ENCODE assay signal across 16 cellular contexts in the genomic region with DNA sequence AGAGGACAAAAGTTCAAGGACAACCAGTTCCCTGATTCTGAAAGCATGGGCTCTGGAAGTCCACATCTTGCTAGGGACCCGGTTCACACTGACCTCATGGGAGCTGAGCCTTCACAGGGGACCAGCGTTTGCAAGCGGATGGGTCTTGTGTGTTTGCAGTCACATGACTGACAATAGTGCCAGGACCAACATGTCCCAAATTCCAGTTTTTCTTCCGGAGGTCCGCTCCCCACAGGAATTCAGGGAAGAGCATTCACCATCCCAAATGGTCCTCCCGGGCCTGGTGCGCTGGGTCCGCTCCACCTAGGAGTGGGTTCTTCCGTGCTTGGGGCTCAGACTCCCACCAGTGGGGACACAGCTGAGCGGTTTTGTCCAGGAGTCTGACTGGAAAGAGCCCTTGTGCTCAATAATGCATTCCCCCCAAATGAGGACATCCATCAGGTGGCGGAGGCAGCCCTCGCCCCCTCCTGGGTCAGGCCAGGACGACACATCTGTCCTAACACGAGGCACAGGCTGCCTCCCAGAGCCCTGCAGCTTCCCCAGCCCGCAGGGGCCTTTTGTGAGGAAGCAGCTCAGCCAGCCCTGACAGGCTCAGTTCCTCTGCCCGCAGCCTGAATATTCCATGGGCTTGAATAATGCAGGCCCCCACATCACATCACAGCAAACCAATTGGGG.
A peak's percentile ranks its signal among the peaks of the same experiment; 100 is the strongest.
DNase-seq lines count a peak whose midpoint lies in the region; TF ChIP-seq lines count a peak whose summit lies in the region.
"Had no signal": no experiment of that assay in that cellular context is flagged by ENCODE, and none has a peak within 500 bp of the region (broad histone marks: within the 10 kb centered on the region; RNA-seq: fewer than 3 reads in every experiment).

No MANE protein-coding gene starts in this region.

- 75 to 81% (median 78%) methylated on average over 16 of the region's 16 CpGs for WGBS in spleen, 5 donors

- H3K4me1 ChIP-seq in left ventricle myocardium inferior: no peaks in the 10 kb centered on the region
- no peaks in the 10 kb centered on the region for H3K4me1 ChIP-seq in spleen

- H3K36me3 ChIP-seq in left ventricle myocardium inferior: no peaks in the 10 kb centered on the region
- H3K36me3 ChIP-seq in spleen: no peaks in the 10 kb centered on the region

- no peak for TF ChIP-seq POLR2A in spleen (IDR thresholded peaks at IDR 0.05)

- TF ChIP-seq CTCF in left ventricle myocardium inferior (IDR thresholded peaks at IDR 0.05; ENCODE audit: borderline replicate concordance): no peak
- no peak for TF ChIP-seq CTCF in spleen (IDR thresholded peaks at IDR 0.05 in 8 of 11, conservative IDR thresholded peaks at IDR 0.05 in 3 of 11)

- DNase-seq in cardiac septum (ENCODE audit: low spot score) (peak; percentile 58), left ventricle myocardium inferior (no peak), ecto neural progenitor cell (ENCODE audit: low spot score) (peak; percentile 37), mesenteric fat pad (ENCODE audit: low spot score) (peak; percentile 71), spleen (peak; percentile 36), NCI-H1417 treated with DMSO at 0.1 percent for 48 hours (lab: John Stamatoyannopoulos, UW) (no peak), dedifferentiated amniotic fluid mesenchymal stem cell (ENCODE audit: extremely low spot score) (no peak), HuH-7 (ENCODE audit: low spot score) (no peak)
- DNase-seq: CD4-positive, CD25-positive, alpha-beta regulatory T cell; COR-L47; DMS53; HFFc6; NCI-H1048; NCI-H1436 treated with DMSO at 0.1 percent for 48 hours; NCI-H2029; NCI-H446 had no signal

- H3K9me3 ChIP-seq in left ventricle myocardium inferior (replicated peaks) (no peaks in the 10 kb centered on the region), spleen (no peaks in the 10 kb centered on the region)

- intact Hi-C loops in cardiac septum (cut with DNase I): no loop called here
- intact Hi-C loops in left ventricle myocardium inferior (cut with micrococcal nuclease): no loop called here
- intact Hi-C loops in spleen (cut with DNase I; ENCODE audit: low total_unique reads): no loop called here

- H3K27me3 ChIP-seq in left ventricle myocardium inferior (ENCODE audit: low read depth): peaks cover 7% of the 10 kb centered on the region
- H3K27me3 ChIP-seq in spleen (replicated peaks in 1 of 7): no peaks in the 10 kb centered on the region

- H3K27ac ChIP-seq in left ventricle myocardium inferior (replicated peaks) (no peak overlapping the region), spleen (no peak overlapping the region)

- no peak overlapping the region for H3K4me3 ChIP-seq in left ventricle myocardium inferior
- H3K4me3 ChIP-seq in spleen: no peak overlapping the region

Comparison
In these comparisons a context has a peak if more than half of its experiments do, and no peak if none do; other contexts are left out.
1. DNase-seq: peak in cardiac septum (single experiment), ecto neural progenitor cell (single experiment), mesenteric fat pad (single experiment) and spleen (single experiment); none in left ventricle myocardium inferior (single experiment), NCI-H1417 treated with DMSO at 0.1 percent for 48 hours (single experiment), dedifferentiated amniotic fluid mesenchymal stem cell (single experiment) and HuH-7 (single experiment).